ENCODE assay signal across 1 cellular context in genomic region chr9:6864102-6864501, GRCh38.
TF ChIP-seq lines count a peak whose summit lies in the region.

No MANE protein-coding gene starts in this region.

TF ChIP-seq in HEK293, 187 proteins besides CTCF, POLR2A, EP300 and RAD21 (continued from another document):
- TF ChIP-seq, protein P1, sequence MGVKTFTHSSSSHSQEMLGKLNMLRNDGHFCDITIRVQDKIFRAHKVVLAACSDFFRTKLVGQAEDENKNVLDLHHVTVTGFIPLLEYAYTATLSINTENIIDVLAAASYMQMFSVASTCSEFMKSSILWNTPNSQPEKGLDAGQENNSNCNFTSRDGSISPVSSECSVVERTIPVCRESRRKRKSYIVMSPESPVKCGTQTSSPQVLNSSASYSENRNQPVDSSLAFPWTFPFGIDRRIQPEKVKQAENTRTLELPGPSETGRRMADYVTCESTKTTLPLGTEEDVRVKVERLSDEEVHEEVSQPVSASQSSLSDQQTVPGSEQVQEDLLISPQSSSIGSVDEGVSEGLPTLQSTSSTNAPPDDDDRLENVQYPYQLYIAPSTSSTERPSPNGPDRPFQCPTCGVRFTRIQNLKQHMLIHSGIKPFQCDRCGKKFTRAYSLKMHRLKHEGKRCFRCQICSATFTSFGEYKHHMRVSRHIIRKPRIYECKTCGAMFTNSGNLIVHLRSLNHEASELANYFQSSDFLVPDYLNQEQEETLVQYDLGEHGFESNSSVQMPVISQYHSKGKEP (tag by site-specific recombination; IDR thresholded peaks at IDR 0.05): no peak
- TF ChIP-seq ZNF211 (tag by site-specific recombination; IDR thresholded peaks at IDR 0.05; ENCODE audit: low read depth) (no peak), MZF1 (tag by site-specific recombination; IDR thresholded peaks at IDR 0.05; ENCODE audit: borderline replicate concordance) (peak; percentile 56; the same call in 1 of the 2 replicates), TRIM28 (IDR thresholded peaks at IDR 0.05; ENCODE audit: borderline replicate concordance, low read length) (peak; percentile 70; the same call in 1 of the 2 replicates), ZNF354C (tag by site-specific recombination; IDR thresholded peaks at IDR 0.05; ENCODE audit: borderline replicate concordance, low read depth) (no peak), SETDB1 (IDR thresholded peaks at IDR 0.05; ENCODE audit: insufficient read length, low read length) (peak; percentile 91)
